In genomic region chr17:13583996-13584700, GRCh38 we compare ENCODE assay signal across 1 cellular context.
TF ChIP-seq lines count a peak whose summit lies in the region.

No MANE protein-coding gene starts in this region.

TF ChIP-seq in K562, 482 proteins besides CTCF, POLR2A, EP300 and RAD21 (continued from another document):
- no peak for TF ChIP-seq ZBTB49 (CRISPR knock-in tag; IDR thresholded peaks at IDR 0.05; ENCODE audit: borderline replicate concordance)
- TF ChIP-seq MLLT1 (IDR thresholded peaks at IDR 0.05): peak; percentile 38 to 49; a peak in 1 of 4 replicates
- TF ChIP-seq MTA1 (IDR thresholded peaks at IDR 0.05; ENCODE audit: borderline replicate concordance): peak; percentile 66; the same call in 1 of the 2 replicates
- TF ChIP-seq ZNF512 (tag; IDR thresholded peaks at IDR 0.05): peak; percentile 88
- peak; percentile 36; the same call in 1 of the 2 replicates for TF ChIP-seq EHMT2 (IDR thresholded peaks at IDR 0.05)
- TF ChIP-seq ZNF764 (CRISPR knock-in tag; IDR thresholded peaks at IDR 0.05; ENCODE audit: low read depth): no peak
- TF ChIP-seq SIX5 (IDR thresholded peaks at IDR 0.05; ENCODE audit: borderline replicate concordance in 1 of 2, insufficient read depth in 1 of 2, low read depth in 1 of 2, low read length in 2 of 2): no peak
- TF ChIP-seq HDAC1 (IDR thresholded peaks at IDR 0.05): peak in 1 of 2 experiments; percentile 36; a peak in 1 of 4 replicates
- peak; percentile 53 for TF ChIP-seq ARHGAP35 (IDR thresholded peaks at IDR 0.05; ENCODE audit: partially characterized antibody)
- TF ChIP-seq ZBTB5 (IDR thresholded peaks at IDR 0.05): 0 out of 2 replicates have a peak, but pooled peaks have one; percentile 36
- TF ChIP-seq NFIC (IDR thresholded peaks at IDR 0.05): no peak
